ENCODE assay signal across 23 cellular contexts in genomic region chr1:87167157-87167810, GRCh38.
"Had no signal": no experiment of that assay in that cellular context is flagged by ENCODE, and none has a peak within 500 bp of the region (broad histone marks: within the 10 kb centered on the region; RNA-seq: fewer than 3 reads in every experiment).

No MANE protein-coding gene starts in this region.

- DNase-seq: activated CD4-positive, alpha-beta T cell treated with anti-CD3 and anti-CD28 coated beads for 36 hours; activated CD4-positive, alpha-beta T cell treated with anti-CD3 and anti-CD28 coated beads, Interleukin-2, amount 50 U/mL, for 1 hour; activated CD8-positive, alpha-beta memory T cell treated with anti-CD3 and anti-CD28 coated beads, Interleukin-2, amount 50 U/mL, for 4 hours; activated CD8-positive, alpha-beta T cell treated with anti-CD3 and anti-CD28 coated beads for 36 hours; activated naive CD4-positive, alpha-beta T cell treated with anti-CD3 and anti-CD28 coated beads, Interleukin-2, amount 50 U/mL, for 16 hours; activated naive CD8-positive, alpha-beta T cell treated with anti-CD3 and anti-CD28 coated beads, Interleukin-2, amount 10 ng/mL, durations not matched to agents 7 days and 5 days; activated T-cell treated with anti-CD3 and anti-CD28 coated beads, Interleukin-2, amount 50 U/mL, for 72 hours; adrenal gland; aorta; Karpas-422; MM.1S; NCI-H1105; NCI-H1436 treated with DMSO at 0.1 percent for 48 hours; NCI-H187; NCI-H2081; NCI-H446; NCI-H524; Peyer's patch; SIG-M5; T-cell; WERI-Rb-1 had no signal

- H3K27ac ChIP-seq: adrenal gland, Peyer's patch, SK-N-MC, WERI-Rb-1 had no signal

- H3K4me1 Mint-ChIP-seq: activated CD4-positive, alpha-beta T cell treated with anti-CD3 and anti-CD28 coated beads for 36 hours; activated naive CD8-positive, alpha-beta T cell treated with anti-CD3 and anti-CD28 coated beads, Interleukin-2, amount 10 ng/mL, durations not matched to agents 7 days and 5 days; T-cell had no signal

- H3K4me1 ChIP-seq: adrenal gland, Peyer's patch had no signal

- ATAC-seq: activated CD4-positive, alpha-beta T cell treated with anti-CD3 and anti-CD28 coated beads for 36 hours; activated CD8-positive, alpha-beta T cell treated with anti-CD3 and anti-CD28 coated beads for 36 hours; activated T-cell treated with anti-CD3 and anti-CD28 coated beads, Interleukin-2, amount 50 U/mL, for 72 hours; K562; T-cell had no signal

- H3K36me3 ChIP-seq: adrenal gland, Peyer's patch, WERI-Rb-1 had no signal

- H3K9me3 Mint-ChIP-seq: activated CD8-positive, alpha-beta T cell treated with anti-CD3 and anti-CD28 coated beads for 36 hours; activated naive CD8-positive, alpha-beta T cell treated with anti-CD3 and anti-CD28 coated beads, Interleukin-2, amount 10 ng/mL, durations not matched to agents 7 days and 5 days; activated T-cell treated with anti-CD3 and anti-CD28 coated beads, Interleukin-2, amount 50 U/mL, for 72 hours; T-cell had no signal

- H3K27ac Mint-ChIP-seq: activated CD4-positive, alpha-beta T cell treated with anti-CD3 and anti-CD28 coated beads for 36 hours; activated CD8-positive, alpha-beta T cell treated with anti-CD3 and anti-CD28 coated beads for 36 hours; activated naive CD8-positive, alpha-beta T cell treated with anti-CD3 and anti-CD28 coated beads, Interleukin-2, amount 10 ng/mL, durations not matched to agents 7 days and 5 days; activated T-cell treated with anti-CD3 and anti-CD28 coated beads, Interleukin-2, amount 50 U/mL, for 72 hours; T-cell had no signal

- H3K27me3 ChIP-seq: adrenal gland, Peyer's patch had no signal

- H3K9me3 ChIP-seq: adrenal gland, Peyer's patch had no signal

- H3K36me3 Mint-ChIP-seq: activated naive CD8-positive, alpha-beta T cell treated with anti-CD3 and anti-CD28 coated beads, Interleukin-2, amount 10 ng/mL, durations not matched to agents 7 days and 5 days; T-cell had no signal

- H3K4me3 Mint-ChIP-seq: activated CD4-positive, alpha-beta T cell treated with anti-CD3 and anti-CD28 coated beads for 36 hours; activated CD8-positive, alpha-beta T cell treated with anti-CD3 and anti-CD28 coated beads for 36 hours; activated naive CD8-positive, alpha-beta T cell treated with anti-CD3 and anti-CD28 coated beads, Interleukin-2, amount 10 ng/mL, durations not matched to agents 7 days and 5 days; activated T-cell treated with anti-CD3 and anti-CD28 coated beads, Interleukin-2, amount 50 U/mL, for 72 hours; T-cell had no signal

- H3K4me3 ChIP-seq: adrenal gland, K562, Peyer's patch, SK-N-MC had no signal
